In the genomic region with DNA sequence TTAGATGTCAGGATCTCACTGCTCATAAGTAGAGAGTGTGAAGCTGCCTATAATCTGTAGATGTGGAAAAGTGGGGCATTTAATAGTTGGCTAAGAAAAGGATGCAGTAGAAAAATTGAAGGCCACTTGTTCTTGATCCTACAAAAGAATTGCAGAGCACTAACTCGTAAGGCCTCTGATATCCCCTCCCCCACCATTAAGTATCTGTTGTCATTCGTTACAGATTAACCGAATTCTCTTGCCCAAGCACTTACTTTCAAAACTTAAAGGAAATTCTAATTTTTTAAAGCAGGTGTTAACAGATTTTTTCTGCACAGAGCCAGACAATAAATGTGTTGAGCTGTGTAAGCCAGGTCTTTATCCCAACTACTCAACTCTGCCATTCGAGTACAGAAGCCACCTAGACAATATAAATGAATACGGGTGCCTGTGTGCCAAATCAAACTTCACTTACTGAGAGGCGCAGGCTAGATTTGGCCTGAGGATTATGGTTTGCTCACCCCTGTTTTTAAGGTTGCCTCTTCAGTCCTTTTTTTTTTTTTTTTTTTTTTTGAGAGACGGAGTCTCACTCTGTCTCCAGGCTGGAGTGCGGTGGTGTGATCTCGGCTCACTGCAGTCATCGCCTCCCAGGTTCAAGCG, we compare ENCODE assay signal across 19 cellular contexts.
"Had no signal": no experiment of that assay in that cellular context is flagged by ENCODE, and none has a peak within 500 bp of the region (broad histone marks: within the 10 kb centered on the region; RNA-seq: fewer than 3 reads in every experiment).

No MANE protein-coding gene starts in this region.

- H3K4me2 ChIP-seq: smooth muscle cell had no signal

- H3K4me3 ChIP-seq: heart left ventricle, left ventricle myocardium inferior, ovary, smooth muscle cell, suprapubic skin, thyroid gland, uterus had no signal

- H3K9me3 ChIP-seq: heart left ventricle, left ventricle myocardium inferior, ovary, suprapubic skin, thyroid gland, uterus had no signal

- H3K36me3 ChIP-seq: ovary, thyroid gland, uterus had no signal

- H3K4me1 ChIP-seq: thyroid gland had no signal

- H3K36me3 Mint-ChIP-seq: stimulated activated effector memory CD8-positive, alpha-beta T cell treated with anti-CD3 and anti-CD28 coated beads, Interleukin-12 subunit alpha, Interleukin-12 subunit beta, amount 100 ng/mL, for 72 hours had no signal

- H3K9me3 Mint-ChIP-seq: naive thymus-derived CD4-positive, alpha-beta T cell; neural crest cell; stimulated activated effector memory CD8-positive, alpha-beta T cell treated with anti-CD3 and anti-CD28 coated beads, Interleukin-12 subunit alpha, Interleukin-12 subunit beta, amount 100 ng/mL, for 72 hours; type B pancreatic cell had no signal

- H3K27me3 ChIP-seq: heart left ventricle, ovary, suprapubic skin, thyroid gland, uterus had no signal

- H3K27me3 Mint-ChIP-seq: naive thymus-derived CD4-positive, alpha-beta T cell; type B pancreatic cell had no signal

- H3K4me3 Mint-ChIP-seq: naive thymus-derived CD4-positive, alpha-beta T cell; neural crest cell; stimulated activated effector memory CD8-positive, alpha-beta T cell treated with anti-CD3 and anti-CD28 coated beads, Interleukin-12 subunit alpha, Interleukin-12 subunit beta, amount 100 ng/mL, for 72 hours; type B pancreatic cell had no signal

- H3K27ac Mint-ChIP-seq: stimulated activated effector memory CD8-positive, alpha-beta T cell treated with anti-CD3 and anti-CD28 coated beads, Interleukin-12 subunit alpha, Interleukin-12 subunit beta, amount 100 ng/mL, for 72 hours; type B pancreatic cell had no signal

- H3K27ac ChIP-seq: heart left ventricle, left ventricle myocardium inferior, ovary, suprapubic skin, thyroid gland, uterus had no signal

- DNase-seq: effector memory CD4-positive, alpha-beta T cell; heart left ventricle; hippocampal formation; kidney glomerular epithelial cell; left ventricle myocardium inferior; naive thymus-derived CD4-positive, alpha-beta T cell; ovary; right cardiac atrium; stimulated activated CD4-positive, alpha-beta T cell treated with anti-CD3 and anti-CD28 coated beads, Interleukin-4, amount 100 ng/mL, for 1 hour; stimulated activated CD8-positive, alpha-beta memory T cell treated with anti-CD3 and anti-CD28 coated beads, Interleukin-4, amount 100 ng/mL, for 48 hours; stimulated activated naive CD8-positive, alpha-beta T cell treated with anti-CD3 and anti-CD28 coated beads, Interleukin-15, Interleukin-2, amounts not matched to agents 100 U/mL and 50 U/mL, for 24 hours; thyroid gland; uterus had no signal

- ATAC-seq: esophagus mucosa; heart left ventricle; naive thymus-derived CD4-positive, alpha-beta T cell; right cardiac atrium; stimulated activated effector memory CD8-positive, alpha-beta T cell treated with anti-CD3 and anti-CD28 coated beads, Interleukin-12 subunit alpha, Interleukin-12 subunit beta, amount 100 ng/mL, for 72 hours; stimulated activated naive CD8-positive, alpha-beta T cell treated with anti-CD3 and anti-CD28 coated beads, Interleukin-15, Interleukin-2, amounts not matched to agents 100 U/mL and 50 U/mL, for 24 hours had no signal

- H3K4me1 Mint-ChIP-seq: stimulated activated effector memory CD8-positive, alpha-beta T cell treated with anti-CD3 and anti-CD28 coated beads, Interleukin-12 subunit alpha, Interleukin-12 subunit beta, amount 100 ng/mL, for 72 hours had no signal
